Comparison of ENCODE assay signal across 8 cellular contexts in the genomic region with DNA sequence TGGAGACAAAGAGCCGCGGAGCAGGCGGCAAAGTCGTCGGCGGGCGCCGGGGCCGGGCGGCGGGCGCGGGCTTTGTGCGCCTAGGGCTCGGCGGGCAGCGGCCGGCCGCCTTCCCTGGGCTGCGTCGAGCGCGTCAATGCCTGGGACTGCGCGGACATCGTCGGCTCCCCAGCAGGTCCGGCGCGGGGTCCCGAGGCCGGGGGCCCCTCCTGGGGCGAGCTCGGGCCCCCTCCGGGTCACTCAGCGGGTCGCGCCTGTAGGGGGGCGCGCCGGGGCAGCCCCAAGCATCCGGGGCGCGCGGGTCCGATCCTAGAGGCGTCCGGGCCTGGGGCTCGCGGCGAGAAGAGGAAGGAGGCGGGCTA. TPM values are rescaled to one million over a fixed set of nuclear protein-coding genes. Genes with fewer than 3 reads are reported as not detected.
DNase-seq lines count a peak whose midpoint lies in the region; ATAC-seq and TF ChIP-seq lines count a peak whose summit lies in the region.

No MANE protein-coding gene starts in this region.

- TF ChIP-seq CTCF in Peyer's patch (IDR thresholded peaks at IDR 0.05) (no peak), esophagus muscularis mucosa (IDR thresholded peaks at IDR 0.05) (no peak), prostate gland (IDR thresholded peaks at IDR 0.05) (no peak)

- peak overlapping the region; percentile 99 for H3K9ac ChIP-seq in ES-I3 (ENCODE audit: low read depth, low read length)

- no peak for DNase-seq in Peyer's patch
- DNase-seq in esophagus muscularis mucosa (ENCODE audit: extremely low spot score), result no peak
- no peak for DNase-seq in prostate gland (ENCODE audit: low spot score)
- DNase-seq in sciatic nerve (ENCODE audit: low spot score), result no peak
- no peak for DNase-seq in H4 (ENCODE audit: low spot score)
- DNase-seq in HuH-7.5 (ENCODE audit: low spot score), result no peak

- no CpG with 5 or more reads among the region's 52 CpGs for whole genome bisulfite sequencing in esophagus muscularis mucosa
- WGBS in prostate gland, result 0% methylated on average over 31 of the region's 52 CpGs

- H3K36me3 ChIP-seq in ES-I3 (ENCODE audit: insufficient read depth, low read length), result peaks cover 9% of the 10 kb centered on the region
- H3K36me3 ChIP-seq in Peyer's patch, result no peaks in the 10 kb centered on the region
- no peaks in the 10 kb centered on the region for H3K36me3 ChIP-seq in esophagus muscularis mucosa
- H3K36me3 ChIP-seq in prostate gland, result no peaks in the 10 kb centered on the region

- H3K9me3 ChIP-seq in ES-I3 (ENCODE audit: control insufficient read depth, insufficient read depth, low read length) (no peaks in the 10 kb centered on the region), Peyer's patch (no peaks in the 10 kb centered on the region), esophagus muscularis mucosa (no peaks in the 10 kb centered on the region), prostate gland (no peaks in the 10 kb centered on the region)

- H3K27me3 ChIP-seq in Peyer's patch (no peaks in the 10 kb centered on the region), esophagus muscularis mucosa (no peaks in the 10 kb centered on the region), prostate gland (replicated peaks; ENCODE audit: insufficient read depth) (no peaks in the 10 kb centered on the region)

- H3K27ac ChIP-seq in Peyer's patch (peak overlapping the region; percentile 92 to 98 (median 94)), esophagus muscularis mucosa (replicated peaks in 1 of 4) (peak overlapping the region; percentile 92 to 98 (median 96)), prostate gland (peak overlapping the region; percentile 92 to 97)

- intact Hi-C loops in esophagus muscularis mucosa (cut with DNase I) (loop anchor here (10.0 kb wide), 2 partner anchors 72 to 368 kb away; no protein-coding TSS in a partner anchor), prostate gland (cut with DNase I) (loop anchor here (2.0 to 10.0 kb wide), 5 partner anchors 34 to 632 kb away; no protein-coding TSS in a partner anchor), sciatic nerve (cut with DNase I) (loop anchor here (5.0 to 10.0 kb wide), 2 partner anchors 35 to 612 kb away; no protein-coding TSS in a partner anchor)

- peaks cover 35% of the 10 kb centered on the region for H3K4me1 ChIP-seq in ES-I3 (ENCODE audit: insufficient read depth, low read length)
- H3K4me1 ChIP-seq in Peyer's patch, result peaks cover 11 to 55% (median 27%) of the 10 kb centered on the region in 4 donors
- peaks cover 66 to 80% (median 76%) of the 10 kb centered on the region in 4 donors for H3K4me1 ChIP-seq in esophagus muscularis mucosa
- H3K4me1 ChIP-seq in prostate gland (replicated peaks), result peaks cover 8% of the 10 kb centered on the region

- no peak for TF ChIP-seq EP300 in esophagus muscularis mucosa (IDR thresholded peaks at IDR 0.05)

- H3K4me3 ChIP-seq in Peyer's patch, result peak overlapping the region; percentile 88 to 96 (median 94)
- peak overlapping the region; percentile 90 to 97 (median 94) for H3K4me3 ChIP-seq in esophagus muscularis mucosa
- peak overlapping the region; percentile 95 to 96 for H3K4me3 ChIP-seq in prostate gland

- TF ChIP-seq POLR2A in Peyer's patch (IDR thresholded peaks at IDR 0.05), result no peak
- TF ChIP-seq POLR2A in esophagus muscularis mucosa (IDR thresholded peaks at IDR 0.05; ENCODE audit: low read depth), result no peak
- no peak for TF ChIP-seq POLR2A in prostate gland (IDR thresholded peaks at IDR 0.05)

- no peak for ATAC-seq in sciatic nerve
- ATAC-seq in activated CD4-positive, CD25-positive, alpha-beta regulatory T cell treated with anti-CD3 and anti-CD28 coated beads, Interleukin-2, amount 50 U/mL, for 24 hours, result no peak

RNA-seq across cellular contexts. Expression of gene TLE3, which starts 0.8 kb away (rescaled TPM):
- total RNA-seq in Peyer's patch (100 to 1,000 TPM; 130 to 176 (median 140) TPM), esophagus muscularis mucosa (10 to 100 TPM; 35.7 to 81.3 (median 59.2) TPM), prostate gland (100 to 1,000 TPM; 157 to 246 TPM), sciatic nerve (90.1 TPM)
- total RNA-seq in H4 (2014; rRNA removed; shearing (Covaris generic)), result 17.5 and 24.9 TPM in 2 replicates
